Comparison of ENCODE assay signal across 1 cellular context in genomic region chr17:18260332-18261145, GRCh38.
TF ChIP-seq lines count a peak whose summit lies in the region.

MIEF2 (plus strand) TSS chr17:18260662; CDS start chr17:18262721, 2,059 bp downstream.

TF ChIP-seq in K562, 482 proteins besides CTCF, POLR2A, EP300 and RAD21 (continued from another document and continues in another):
- TF ChIP-seq RREB1 (CRISPR knock-in tag; IDR thresholded peaks at IDR 0.05): no peak
- TF ChIP-seq SMARCE1 (IDR thresholded peaks at IDR 0.05): no peak
- TF ChIP-seq ZNF76 (CRISPR knock-in tag; IDR thresholded peaks at IDR 0.05; ENCODE audit: borderline replicate concordance): no peak
- TF ChIP-seq USF1 (CRISPR knock-in tag; IDR thresholded peaks at IDR 0.05): peak; percentile 63
- no peak for TF ChIP-seq IFI16 (CRISPR knock-in tag; IDR thresholded peaks at IDR 0.05)
- no peak for TF ChIP-seq ZNF212 (CRISPR knock-in tag; IDR thresholded peaks at IDR 0.05)
- no peak for TF ChIP-seq MBD1 (CRISPR knock-in tag; IDR thresholded peaks at IDR 0.05)
- peak in 1 of 3 experiments; percentile 51; a peak in 1 of 6 replicates for TF ChIP-seq ZBTB11 (CRISPR knock-in tag; IDR thresholded peaks at IDR 0.05)
- TF ChIP-seq ZBTB12 (CRISPR knock-in tag; IDR thresholded peaks at IDR 0.05): no peak
- no peak for TF ChIP-seq HMG20B (CRISPR knock-in tag; IDR thresholded peaks at IDR 0.05)
- TF ChIP-seq FOXK1 (CRISPR knock-in tag; IDR thresholded peaks at IDR 0.05; ENCODE audit: borderline replicate concordance): no peak
- no peak for TF ChIP-seq ZNF347 (CRISPR knock-in tag; IDR thresholded peaks at IDR 0.05; ENCODE audit: low read depth)
- TF ChIP-seq NR1H2 (CRISPR knock-in tag; IDR thresholded peaks at IDR 0.05): no peak
- TF ChIP-seq MTA1 (IDR thresholded peaks at IDR 0.05; ENCODE audit: borderline replicate concordance): no peak
- no peak for TF ChIP-seq ZKSCAN1 (IDR thresholded peaks at IDR 0.05; ENCODE audit: low read depth, low read length)
- no peak for TF ChIP-seq CHCHD3 (CRISPR knock-in tag; IDR thresholded peaks at IDR 0.05)
- TF ChIP-seq NBN (IDR thresholded peaks at IDR 0.05; ENCODE audit: low read depth): no peak
- TF ChIP-seq FOXM1 (IDR thresholded peaks at IDR 0.05; ENCODE audit: low read depth): peak; percentile 69; the same call in 1 of the 2 replicates
- TF ChIP-seq FOXM1 (CRISPR knock-in tag; IDR thresholded peaks at IDR 0.05; ENCODE audit: low read depth): no peak
- TF ChIP-seq ZNF316 (IDR thresholded peaks at IDR 0.05): no peak
- no peak for TF ChIP-seq SRSF9 (IDR thresholded peaks at IDR 0.05; ENCODE audit: borderline replicate concordance, low read depth, low read length)
- no peak for TF ChIP-seq NFE2 (IDR thresholded peaks at IDR 0.05; ENCODE audit: low read depth)
- no peak for TF ChIP-seq CBFB (CRISPR knock-in tag; IDR thresholded peaks at IDR 0.05)
- no peak for TF ChIP-seq LEF1 (IDR thresholded peaks at IDR 0.05)
- no peak for TF ChIP-seq ZNF41 (CRISPR knock-in tag; conservative IDR thresholded peaks at IDR 0.05)
- no peak for TF ChIP-seq TFE3 (CRISPR knock-in tag; IDR thresholded peaks at IDR 0.05)
- no peak for TF ChIP-seq ZNF146 (CRISPR knock-in tag; IDR thresholded peaks at IDR 0.05; ENCODE audit: unreplicated experiment)
- peak; percentile 41 for TF ChIP-seq PCBP1 (IDR thresholded peaks at IDR 0.05; ENCODE audit: low read depth, low read length, poor library complexity, severe bottlenecking)
- no peak for TF ChIP-seq ZHX1 (conservative IDR thresholded peaks at IDR 0.05; ENCODE audit: low read length)
- TF ChIP-seq NFIX (CRISPR knock-in tag; IDR thresholded peaks at IDR 0.05; ENCODE audit: low read depth): no peak
- no peak for TF ChIP-seq ZZZ3 (IDR thresholded peaks at IDR 0.05)
- TF ChIP-seq MCM7 (IDR thresholded peaks at IDR 0.05): no peak
- no peak for TF ChIP-seq YBX1 (IDR thresholded peaks at IDR 0.05)
- no peak for TF ChIP-seq ESRRA (IDR thresholded peaks at IDR 0.05; ENCODE audit: borderline replicate concordance, low read depth)
- TF ChIP-seq ELK3 (CRISPR knock-in tag; IDR thresholded peaks at IDR 0.05): no peak
- TF ChIP-seq CREB3L1 (IDR thresholded peaks at IDR 0.05; ENCODE audit: borderline replicate concordance, low read depth): no peak
- no peak for TF ChIP-seq CBFA2T3 (IDR thresholded peaks at IDR 0.05)
- no peak for TF ChIP-seq POLR2AphosphoS2 (IDR thresholded peaks at IDR 0.05; ENCODE audit: low read length)
- TF ChIP-seq CHD2 (IDR thresholded peaks at IDR 0.05; ENCODE audit: low read depth, low read length): peak; percentile 66
- peak; percentile 89 for TF ChIP-seq RBM25 (IDR thresholded peaks at IDR 0.05; ENCODE audit: low read depth, low read length, severe bottlenecking)
- no peak for TF ChIP-seq ZNF766 (CRISPR knock-in tag; conservative IDR thresholded peaks at IDR 0.05)
- TF ChIP-seq CCNT2 (IDR thresholded peaks at IDR 0.05; ENCODE audit: borderline replicate concordance, extremely low read depth, insufficient read length, low read depth, low read length): peak; percentile 19
- no peak for TF ChIP-seq ZNF507 (tag; conservative IDR thresholded peaks at IDR 0.05)
- TF ChIP-seq ZBTB26 (CRISPR knock-in tag; IDR thresholded peaks at IDR 0.05): no peak
